Comparison of ENCODE assay signal across 31 cellular contexts in the genomic region with DNA sequence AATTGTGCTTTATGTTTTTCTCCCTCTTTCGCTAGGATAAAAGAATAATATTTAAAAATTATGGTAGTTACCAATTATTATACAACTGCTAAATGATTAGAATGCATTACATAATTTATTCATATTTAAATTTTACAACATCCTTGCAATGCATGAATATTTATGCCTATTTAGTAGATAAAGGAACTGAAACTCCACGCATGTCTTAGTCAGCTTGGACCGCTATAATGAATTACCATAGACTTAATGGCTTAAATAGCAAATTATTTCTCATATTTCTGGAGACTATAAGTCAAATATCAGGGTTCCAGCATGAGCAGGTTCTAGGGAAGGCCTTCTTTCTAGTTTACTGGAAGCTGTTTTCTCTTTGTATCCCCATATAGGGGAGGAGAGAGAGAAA.
"Had no signal": no experiment of that assay in that cellular context is flagged by ENCODE, and none has a peak within 500 bp of the region (broad histone marks: within the 10 kb centered on the region; RNA-seq: fewer than 3 reads in every experiment).

No MANE protein-coding gene starts in this region.

- ATAC-seq: activated CD4-positive, alpha-beta T cell treated with anti-CD3 and anti-CD28 coated beads for 36 hours; activated CD4-positive, CD25-positive, alpha-beta regulatory T cell treated with anti-CD3 and anti-CD28 coated beads, Interleukin-2, amount 50 U/mL, for 24 hours; activated CD8-positive, alpha-beta memory T cell treated with anti-CD3 and anti-CD28 coated beads, Interleukin-2, amount 10 ng/mL, durations not matched to agents 7 days and 5 days; activated CD8-positive, alpha-beta T cell treated with anti-CD3 and anti-CD28 coated beads, Interleukin-2, amount 10 ng/mL, durations not matched to agents 7 days and 5 days; activated naive CD8-positive, alpha-beta T cell treated with anti-CD3 and anti-CD28 coated beads, Interleukin-2, amount 50 U/mL, for 24 hours; WTC11 had no signal

- H3K27me3 ChIP-seq: ascending aorta, cardiac muscle cell, colonic mucosa had no signal

- H3K4me3 ChIP-seq: ascending aorta, cardiac muscle cell, colonic mucosa had no signal

- H3K27ac ChIP-seq: ascending aorta, cardiac muscle cell, colonic mucosa, WERI-Rb-1 had no signal

- FAIRE-seq: bronchial epithelial cell had no signal

- H3K9me3 ChIP-seq: ascending aorta, colonic mucosa had no signal

- H3K4me1 ChIP-seq: ascending aorta, colonic mucosa had no signal

- DNase-seq: activated CD4-positive, alpha-beta memory T cell treated with anti-CD3 and anti-CD28 coated beads, Interleukin-2, amount 10 ng/mL, durations not matched to agents 7 days and 5 days; activated CD4-positive, alpha-beta T cell treated with anti-CD3 and anti-CD28 coated beads for 1 hour; activated CD4-positive, alpha-beta T cell treated with anti-CD3 and anti-CD28 coated beads for 36 hours; activated CD4-positive, alpha-beta T cell treated with anti-CD3 and anti-CD28 coated beads for 48 hours; activated CD4-positive, alpha-beta T cell treated with anti-CD3 and anti-CD28 coated beads, Interleukin-2, amount 10 ng/mL, durations not matched to agents 7 days and 5 days; activated CD4-positive, alpha-beta T cell treated with anti-CD3 and anti-CD28 coated beads, Interleukin-2, amount 50 U/mL, for 48 hours; activated CD4-positive, CD25-positive, alpha-beta regulatory T cell; activated CD8-positive, alpha-beta memory T cell treated with anti-CD3 and anti-CD28 coated beads for 24 hours; activated CD8-positive, alpha-beta memory T cell treated with anti-CD3 and anti-CD28 coated beads, Interleukin-2, amount 10 ng/mL, durations not matched to agents 7 days and 5 days; activated CD8-positive, alpha-beta memory T cell treated with anti-CD3 and anti-CD28 coated beads, Interleukin-2, amount 50 U/mL, for 48 hours; activated CD8-positive, alpha-beta T cell treated with anti-CD3 and anti-CD28 coated beads, Interleukin-2, amount 10 ng/mL, durations not matched to agents 7 days and 5 days; activated effector memory CD4-positive, alpha-beta T cell treated with Interleukin-2 at 50 U/mL for 16 hours; activated gamma-delta T cell; activated naive CD4-positive, alpha-beta T cell treated with anti-CD3 and anti-CD28 coated beads, Interleukin-2, amount 10 ng/mL, durations not matched to agents 7 days and 5 days; activated naive CD4-positive, alpha-beta T cell treated with Interleukin-2 at 50 U/mL for 16 hours; activated naive CD8-positive, alpha-beta T cell treated with anti-CD3 and anti-CD28 coated beads, Interleukin-2, amount 10 ng/mL, durations not matched to agents 7 days and 5 days; activated naive CD8-positive, alpha-beta T cell treated with anti-CD3 and anti-CD28 coated beads, Interleukin-2, amount 50 U/mL, for 24 hours; activated T-cell treated with anti-CD3 and anti-CD28 coated beads, Interleukin-2, amount 50 U/mL, for 24 hours; activated T-cell treated with anti-CD3 and anti-CD28 coated beads, Interleukin-2, amount 50 U/mL, for 48 hours; amygdala; anterior cingulate cortex; caudate nucleus; cerebellar nuclear complex; colonic mucosa; T-helper 9 cell; WERI-Rb-1 had no signal

- H3K36me3 ChIP-seq: ascending aorta, cardiac muscle cell, colonic mucosa, WERI-Rb-1 had no signal
